24 cellular contexts compared by ENCODE assay signal in the genomic region with DNA sequence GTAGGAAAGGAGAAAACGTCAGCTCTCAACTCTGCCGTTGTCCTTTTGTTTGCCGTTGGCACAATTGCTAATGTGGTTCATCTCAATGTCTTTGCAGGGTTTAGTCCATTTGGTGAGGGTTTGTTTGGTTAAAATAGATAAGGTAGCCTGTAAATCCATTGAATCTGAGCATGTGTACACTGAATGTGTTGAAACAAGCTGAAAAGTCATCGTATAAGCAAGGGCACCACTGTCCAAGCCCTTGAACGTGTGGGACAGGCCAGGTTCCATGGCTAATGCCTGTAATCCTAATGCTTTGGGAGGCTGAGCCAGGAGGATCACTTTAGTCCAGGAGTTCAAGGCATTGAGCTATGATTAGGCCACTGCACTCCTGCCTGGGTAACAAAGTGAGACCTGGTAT.
"Had no signal": no experiment of that assay in that cellular context is flagged by ENCODE, and none has a peak within 500 bp of the region (broad histone marks: within the 10 kb centered on the region; RNA-seq: fewer than 3 reads in every experiment).

No MANE protein-coding gene starts in this region.

- H3K27me3 ChIP-seq: ascending aorta, breast epithelium, cardiac muscle cell, colonic mucosa had no signal

- H3K9me3 ChIP-seq: ascending aorta, breast epithelium, colonic mucosa had no signal

- H3K4me3 ChIP-seq: ascending aorta, breast epithelium, cardiac muscle cell, colonic mucosa had no signal

- H3K36me3 ChIP-seq: ascending aorta, breast epithelium, cardiac muscle cell, colonic mucosa had no signal

- H3K27ac ChIP-seq: ascending aorta, breast epithelium, cardiac muscle cell, colonic mucosa had no signal

- DNase-seq: activated CD4-positive, alpha-beta memory T cell treated with anti-CD3 and anti-CD28 coated beads, Interleukin-2, amount 10 ng/mL, durations not matched to agents 7 days and 5 days; activated CD4-positive, alpha-beta T cell treated with anti-CD3 and anti-CD28 coated beads for 1 hour; activated CD4-positive, alpha-beta T cell treated with anti-CD3 and anti-CD28 coated beads for 4 hours; activated CD4-positive, alpha-beta T cell treated with anti-CD3 and anti-CD28 coated beads, Interleukin-2, amount 10 ng/mL, durations not matched to agents 7 days and 5 days; activated CD4-positive, alpha-beta T cell treated with anti-CD3 and anti-CD28 coated beads, Interleukin-2, amount 50 U/mL, for 4 hours; activated CD8-positive, alpha-beta memory T cell treated with anti-CD3 and anti-CD28 coated beads, Interleukin-2, amount 50 U/mL, for 48 hours; activated gamma-delta T cell; activated naive CD4-positive, alpha-beta T cell; activated naive CD4-positive, alpha-beta T cell treated with anti-CD3 and anti-CD28 coated beads, Interleukin-2, amount 10 ng/mL, durations not matched to agents 7 days and 5 days; activated naive CD8-positive, alpha-beta T cell treated with anti-CD3 and anti-CD28 coated beads, Interleukin-2, amount 10 ng/mL, durations not matched to agents 7 days and 5 days; activated T-cell treated with anti-CD3 and anti-CD28 coated beads for 4 hours; activated T-cell treated with anti-CD3 and anti-CD28 coated beads, Interleukin-2, amount 50 U/mL, for 24 hours; activated T-cell treated with anti-CD3 and anti-CD28 coated beads, Interleukin-2, amount 50 U/mL, for 72 hours; central memory CD4-positive, alpha-beta T cell; cerebellar nuclear complex; colonic mucosa; effector CD8-positive, alpha-beta T cell; endodermal cell; foreskin fibroblast; head of caudate nucleus; T-helper 17 cell had no signal

- H3K4me1 ChIP-seq: ascending aorta, breast epithelium, colonic mucosa had no signal
